11 cellular contexts compared by ENCODE assay signal in the genomic region with DNA sequence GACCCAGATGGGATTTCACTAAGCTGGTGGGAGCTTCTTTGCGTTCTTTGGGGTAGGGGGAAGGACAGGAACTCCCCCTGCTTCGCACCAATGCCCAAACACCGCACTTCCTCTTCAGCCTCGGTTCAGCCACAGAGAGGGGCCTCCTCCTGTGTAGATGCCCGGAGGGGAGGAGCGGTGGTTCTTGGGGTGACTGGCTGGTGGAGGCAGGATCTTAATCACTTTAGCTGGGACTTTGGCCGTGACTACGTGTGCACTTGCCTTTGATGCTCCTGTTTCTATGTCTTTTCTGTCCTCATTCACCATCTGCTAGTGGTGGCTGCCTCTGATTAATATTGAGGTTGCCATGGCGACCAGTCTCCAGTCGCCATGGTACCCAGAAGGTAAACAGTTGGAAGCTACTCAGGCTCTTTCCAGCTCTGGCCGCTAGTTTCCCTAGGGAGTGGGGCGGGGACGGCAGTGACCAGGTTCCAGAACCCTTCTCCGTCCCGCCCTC. TPM values are rescaled to one million over a fixed set of nuclear protein-coding genes. Genes with fewer than 3 reads are reported as not detected.
DNase-seq lines count a peak whose midpoint lies in the region; ATAC-seq and TF ChIP-seq lines count a peak whose summit lies in the region.
"Had no signal": no experiment of that assay in that cellular context is flagged by ENCODE, and none has a peak within 500 bp of the region (broad histone marks: within the 10 kb centered on the region; RNA-seq: fewer than 3 reads in every experiment).

No MANE protein-coding gene starts in this region.

- H3K36me3 Mint-ChIP-seq in WTC11 (peaks cover 11% of the 10 kb centered on the region), memory B cell (peaks cover 3% of the 10 kb centered on the region)

- intact Hi-C loops in gastrocnemius medialis (cut with DNase I; ENCODE audit: low total_unique reads), result no loop called here
- intact Hi-C loops in tibial artery (cut with DNase I; ENCODE audit: low total_unique reads), result no loop called here

- H3K9me3 Mint-ChIP-seq in WTC11 (peaks cover 19% of the 10 kb centered on the region), memory B cell (peaks cover 4% of the 10 kb centered on the region)

- H3K27me3 Mint-ChIP-seq in WTC11 (ENCODE audit: low read depth) (peaks cover 86% of the 10 kb centered on the region), memory B cell (peaks cover 40% of the 10 kb centered on the region)

- H3K27ac ChIP-seq in gastrocnemius medialis, result no peak overlapping the region
- H3K27ac ChIP-seq in tibial artery, result no peak overlapping the region
- H3K27ac ChIP-seq: breast epithelium had no signal

- H3K4me1 ChIP-seq in gastrocnemius medialis (no peaks in the 10 kb centered on the region), tibial artery (peaks cover 0 to 18% (median 10%) of the 10 kb centered on the region in 4 donors)

- no peak for TF ChIP-seq POLR2A in gastrocnemius medialis (IDR thresholded peaks at IDR 0.05)

- in situ Hi-C loops in gastrocnemius medialis (cut with MboI; ENCODE audit: low sequenced_read_pairs in 4 of 4), result no loop called here

- H3K27ac Mint-ChIP-seq in WTC11 (no peak overlapping the region), memory B cell (peak overlapping the region; percentile 39)

- POLR2A ChIA-PET in WTC11 (lab: Charles Lee), result interaction anchor here (1.4 kb wide), 1 partner anchor 13 kb away, joined by 4 read pairs; no protein-coding TSS in a partner anchor

- ATAC-seq in WTC11 (peak; percentile 72), memory B cell (ENCODE audit: low read depth) (peak; percentile 84), gastrocnemius medialis (no peak)

- DNase-seq in DMS153 treated with DMSO at 0.1 percent for 48 hours (lab: John Stamatoyannopoulos, UW; ENCODE audit: unreplicated experiment) (peak; percentile 25), M059J (ENCODE audit: low read depth) (peak; percentile 38), WTC11 (ENCODE audit: low spot score) (peak; percentile 67), memory B cell (ENCODE audit: low spot score in 2 of 2) (no peak), gastrocnemius medialis (no peak), CD1c-positive myeloid dendritic cell (ENCODE audit: extremely low spot score) (no peak), tibial artery (no peak)
- DNase-seq in activated CD8-positive, alpha-beta memory T cell treated with anti-CD3 and anti-CD28 coated beads, Interleukin-2, amount 50 U/mL, for 48 hours, result no peak
- DNase-seq: activated CD8-positive, alpha-beta memory T cell treated with anti-CD3 and anti-CD28 coated beads, Interleukin-2, amount 50 U/mL, for 4 hours; foreskin melanocyte had no signal

- no peaks in the 10 kb centered on the region for H3K9me3 ChIP-seq in gastrocnemius medialis
- peaks cover 0 to 3% (median 0%) of the 10 kb centered on the region in 3 donors for H3K9me3 ChIP-seq in tibial artery
- H3K9me3 ChIP-seq: breast epithelium had no signal

- H3K27me3 ChIP-seq in gastrocnemius medialis, result peaks cover 42 to 53% (median 49%) of the 10 kb centered on the region in 3 donors
- H3K27me3 ChIP-seq in tibial artery, result peaks cover 2 to 50% of the 10 kb centered on the region in 2 donors

- TF ChIP-seq CTCF in WTC11 (IDR thresholded peaks at IDR 0.05) (no peak), gastrocnemius medialis (IDR thresholded peaks at IDR 0.05 in 4 of 5, conservative IDR thresholded peaks at IDR 0.05 in 1 of 5) (no peak), tibial artery (IDR thresholded peaks at IDR 0.05) (no peak)

- H3K36me3 ChIP-seq in gastrocnemius medialis (no peaks in the 10 kb centered on the region), tibial artery (no peaks in the 10 kb centered on the region)
- H3K36me3 ChIP-seq: breast epithelium had no signal

- H3K4me3 Mint-ChIP-seq in WTC11, result peak overlapping the region; percentile 72
- peak overlapping the region; percentile 54 for H3K4me3 Mint-ChIP-seq in memory B cell

- no peak overlapping the region for H3K4me3 ChIP-seq in gastrocnemius medialis
- H3K4me3 ChIP-seq in tibial artery, result no peak overlapping the region

- H3K4me1 Mint-ChIP-seq in WTC11 (peaks cover 21% of the 10 kb centered on the region), memory B cell (peaks cover 14% of the 10 kb centered on the region)

- CTCF ChIA-PET in WTC11 (lab: Charles Lee), result interaction anchor here (1.0 kb wide), 1 partner anchor 37 kb away, joined by 3 read pairs; no protein-coding TSS in a partner anchor

TF ChIP-seq in WTC11, 78 proteins besides CTCF, POLR2A, EP300 and RAD21:
- TF ChIP-seq ZNF263 (CRISPR knock-in tag; IDR thresholded peaks at IDR 0.05; ENCODE audit: low read depth) (no peak), TCF7 (CRISPR knock-in tag; IDR thresholded peaks at IDR 0.05; ENCODE audit: low read depth) (no peak), SP1 (CRISPR knock-in tag; conservative IDR thresholded peaks at IDR 0.05) (0 out of 2 replicates have a peak, but pooled peaks have one; percentile 17)
- TF ChIP-seq, protein P1, sequence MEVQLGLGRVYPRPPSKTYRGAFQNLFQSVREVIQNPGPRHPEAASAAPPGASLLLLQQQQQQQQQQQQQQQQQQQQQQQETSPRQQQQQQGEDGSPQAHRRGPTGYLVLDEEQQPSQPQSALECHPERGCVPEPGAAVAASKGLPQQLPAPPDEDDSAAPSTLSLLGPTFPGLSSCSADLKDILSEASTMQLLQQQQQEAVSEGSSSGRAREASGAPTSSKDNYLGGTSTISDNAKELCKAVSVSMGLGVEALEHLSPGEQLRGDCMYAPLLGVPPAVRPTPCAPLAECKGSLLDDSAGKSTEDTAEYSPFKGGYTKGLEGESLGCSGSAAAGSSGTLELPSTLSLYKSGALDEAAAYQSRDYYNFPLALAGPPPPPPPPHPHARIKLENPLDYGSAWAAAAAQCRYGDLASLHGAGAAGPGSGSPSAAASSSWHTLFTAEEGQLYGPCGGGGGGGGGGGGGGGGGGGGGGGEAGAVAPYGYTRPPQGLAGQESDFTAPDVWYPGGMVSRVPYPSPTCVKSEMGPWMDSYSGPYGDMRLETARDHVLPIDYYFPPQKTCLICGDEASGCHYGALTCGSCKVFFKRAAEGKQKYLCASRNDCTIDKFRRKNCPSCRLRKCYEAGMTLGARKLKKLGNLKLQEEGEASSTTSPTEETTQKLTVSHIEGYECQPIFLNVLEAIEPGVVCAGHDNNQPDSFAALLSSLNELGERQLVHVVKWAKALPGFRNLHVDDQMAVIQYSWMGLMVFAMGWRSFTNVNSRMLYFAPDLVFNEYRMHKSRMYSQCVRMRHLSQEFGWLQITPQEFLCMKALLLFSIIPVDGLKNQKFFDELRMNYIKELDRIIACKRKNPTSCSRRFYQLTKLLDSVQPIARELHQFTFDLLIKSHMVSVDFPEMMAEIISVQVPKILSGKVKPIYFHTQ (CRISPR knock-in tag; IDR thresholded peaks at IDR 0.05), result no peak
- TF ChIP-seq, protein P2, sequence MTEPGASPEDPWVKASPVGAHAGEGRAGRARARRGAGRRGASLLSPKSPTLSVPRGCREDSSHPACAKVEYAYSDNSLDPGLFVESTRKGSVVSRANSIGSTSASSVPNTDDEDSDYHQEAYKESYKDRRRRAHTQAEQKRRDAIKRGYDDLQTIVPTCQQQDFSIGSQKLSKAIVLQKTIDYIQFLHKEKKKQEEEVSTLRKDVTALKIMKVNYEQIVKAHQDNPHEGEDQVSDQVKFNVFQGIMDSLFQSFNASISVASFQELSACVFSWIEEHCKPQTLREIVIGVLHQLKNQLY (CRISPR knock-in tag; IDR thresholded peaks at IDR 0.05), result no peak

RNA-seq across cellular contexts. Expression of a gene that starts 1.9 kb away (rescaled TPM):
- total RNA-seq in M059J (2014; rRNA removed; shearing (Covaris generic)), result not detected in 2 replicates
- total RNA-seq in WTC11 (2021) (not detected in 3 replicates), gastrocnemius medialis (under 1 TPM in 1 of 4 donors, not detected in 3; 0.09 TPM)

Comparison
In these comparisons a context has a peak if more than half of its experiments do, and no peak if none do; other contexts are left out.
1. DNase-seq: peak in DMS153 treated with DMSO at 0.1 percent for 48 hours (single experiment), M059J (single experiment) and WTC11 (single experiment); none in memory B cell (0 of 2), activated CD8-positive, alpha-beta memory T cell treated with anti-CD3 and anti-CD28 coated beads, Interleukin-2, amount 50 U/mL, for 48 hours (single experiment), gastrocnemius medialis (0 of 2), CD1c-positive myeloid dendritic cell (single experiment) and tibial artery (0 of 2).
2. ATAC-seq: peak in WTC11 (single experiment) and memory B cell (single experiment); none in gastrocnemius medialis (0 of 2).